8 cellular contexts compared by ENCODE assay signal in the genomic region with DNA sequence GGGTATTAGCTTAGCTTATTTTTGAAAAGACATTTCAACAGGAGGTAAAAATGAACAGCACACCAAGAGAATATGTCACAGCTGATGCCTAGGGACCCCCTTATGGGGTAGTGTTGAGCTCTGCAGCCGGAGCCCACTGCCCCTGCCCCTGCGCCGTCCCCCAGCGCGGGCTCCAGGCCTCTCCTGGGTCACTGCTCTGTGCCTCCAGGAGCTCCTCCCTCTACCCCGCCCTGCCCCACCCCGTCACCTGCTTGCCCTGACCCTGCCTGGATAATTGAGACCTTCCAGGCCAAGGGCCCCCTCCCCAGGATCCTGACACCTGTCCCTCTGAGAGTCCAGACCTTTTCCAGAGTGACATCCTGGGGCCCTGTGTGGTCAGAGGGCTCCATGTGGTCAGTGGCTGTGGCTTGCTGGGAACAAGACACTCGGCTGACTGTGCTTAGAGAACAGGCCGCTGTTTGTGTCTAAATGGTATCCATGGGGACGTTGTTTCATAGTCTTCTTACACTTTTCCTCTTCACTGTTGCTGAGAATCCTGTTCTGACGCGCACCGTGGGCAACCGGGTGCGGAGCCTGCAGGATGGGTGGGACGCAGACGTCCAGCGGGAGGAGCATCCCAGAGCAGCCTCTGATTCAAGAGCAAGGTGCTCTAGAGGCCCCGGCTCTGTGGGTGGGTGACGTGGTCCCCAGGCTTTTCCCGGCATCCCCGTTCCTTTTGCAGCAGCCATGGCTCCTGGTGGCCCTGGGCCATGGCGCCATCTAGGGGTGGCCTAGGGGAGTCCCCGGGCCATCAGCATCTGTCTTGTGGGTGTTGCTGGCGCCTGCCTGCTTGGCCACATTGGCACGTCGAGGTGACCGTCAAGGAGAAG. TPM values are rescaled to one million over a fixed set of nuclear protein-coding genes. Genes with fewer than 3 reads are reported as not detected.
DNase-seq lines count a peak whose midpoint lies in the region; ATAC-seq and TF ChIP-seq lines count a peak whose summit lies in the region.

No MANE protein-coding gene starts in this region.

- ATAC-seq in Right ventricle myocardium inferior (peak; percentile 54), upper lobe of right lung (peak; percentile 96)
- no peak for ATAC-seq in activated CD8-positive, alpha-beta T cell treated with anti-CD3 and anti-CD28 coated beads, Interleukin-2, amount 10 ng/mL, durations not matched to agents 7 days and 5 days

- no peak overlapping the region for H3K4ac ChIP-seq in neuronal stem cell (ENCODE audit: low read length)

- H3K4me1 ChIP-seq in neuronal stem cell (ENCODE audit: control insufficient read depth in 2 of 2, insufficient read depth in 1 of 2, low read depth in 1 of 2, low read length in 2 of 2): no peaks in the 10 kb centered on the region
- H3K4me1 ChIP-seq in upper lobe of right lung: peaks cover 5% of the 10 kb centered on the region

- H3K18ac ChIP-seq in neuronal stem cell (ENCODE audit: low read length): peak overlapping the region; percentile 80

- H3K27me3 Mint-ChIP-seq in activated CD8-positive, alpha-beta T cell treated with anti-CD3 and anti-CD28 coated beads, Interleukin-2, amount 10 ng/mL, durations not matched to agents 7 days and 5 days (ENCODE audit: low read depth): no peaks in the 10 kb centered on the region

- no peaks in the 10 kb centered on the region for H3K27me3 ChIP-seq in neuronal stem cell (ENCODE audit: control insufficient read depth in 3 of 3, insufficient read depth in 3 of 3, low read depth in 1 of 3, low read length in 3 of 3)
- no peaks in the 10 kb centered on the region for H3K27me3 ChIP-seq in upper lobe of right lung

- H3K4me1 Mint-ChIP-seq in activated CD8-positive, alpha-beta T cell treated with anti-CD3 and anti-CD28 coated beads, Interleukin-2, amount 10 ng/mL, durations not matched to agents 7 days and 5 days (ENCODE audit: low read depth): peaks cover 4% of the 10 kb centered on the region

- no peak overlapping the region for H3K27ac ChIP-seq in epithelial cell of prostate
- no peak overlapping the region for H3K27ac ChIP-seq in neuronal stem cell (replicated peaks; ENCODE audit: low read length)
- no peak overlapping the region for H3K27ac ChIP-seq in upper lobe of right lung

- intact Hi-C loops in Right ventricle myocardium inferior (cut with DNase I): no loop called here
- intact Hi-C loops in cardiac septum (cut with DNase I): no loop called here
- intact Hi-C loops in upper lobe of right lung (cut with DNase I): no loop called here

- no peaks in the 10 kb centered on the region for H3K9me3 Mint-ChIP-seq in activated CD8-positive, alpha-beta T cell treated with anti-CD3 and anti-CD28 coated beads, Interleukin-2, amount 10 ng/mL, durations not matched to agents 7 days and 5 days (ENCODE audit: insufficient read depth)

- H3K36me3 ChIP-seq in neuronal stem cell (replicated peaks in 1 of 2; ENCODE audit: control insufficient read depth in 2 of 2, insufficient read depth in 2 of 2, low read length in 2 of 2) (peaks cover 1 to 11% of the 10 kb centered on the region in 2 donors), upper lobe of right lung (no peaks in the 10 kb centered on the region)

- POLR2A ChIA-PET in activated CD8-positive, alpha-beta T cell treated with anti-CD3 and anti-CD28 coated beads, Interleukin-2, amount 10 ng/mL, durations not matched to agents 7 days and 5 days (lab: Charles Lee): interaction anchor here (1.1 kb wide), 1 partner anchor 20 kb away, joined by 3 read pairs; no protein-coding TSS in a partner anchor

- no peak overlapping the region for H4K8ac ChIP-seq in neuronal stem cell (ENCODE audit: low read depth, low read length)

- no peak overlapping the region for H3K4me3 ChIP-seq in neuronal stem cell (ENCODE audit: low read length in 2 of 2)
- no peak overlapping the region for H3K4me3 ChIP-seq in upper lobe of right lung

- DNase-seq in Right ventricle myocardium inferior (ENCODE audit: missing footprints) (peak; percentile 78), cardiac septum (ENCODE audit: low spot score) (no peak), epithelial cell of prostate (ENCODE audit: low read depth, low spot score) (peak; percentile 64), neuronal stem cell (ENCODE audit: low spot score) (no peak), upper lobe of right lung (peak; percentile 86), NCI-H2227 treated with DMSO at 0.1 percent for 48 hours (lab: John Stamatoyannopoulos, UW) (no peak), NCI-H2171 treated with DMSO at 0.1 percent for 48 hours (lab: John Stamatoyannopoulos, UW) (no peak)
- DNase-seq in activated CD8-positive, alpha-beta T cell treated with anti-CD3 and anti-CD28 coated beads, Interleukin-2, amount 10 ng/mL, durations not matched to agents 7 days and 5 days: peak; percentile 47

- no peak overlapping the region for H3K9ac ChIP-seq in neuronal stem cell (ENCODE audit: low read depth, low read length, poor library complexity)

- H3K4me2 ChIP-seq in neuronal stem cell (ENCODE audit: insufficient read depth, low read length, poor library complexity, severe bottlenecking): no peak overlapping the region

- no peak overlapping the region for H2BK15ac ChIP-seq in neuronal stem cell (ENCODE audit: low read length)

- no peak overlapping the region for H2AK5ac ChIP-seq in neuronal stem cell (ENCODE audit: low read depth, low read length)

- H3K36me3 Mint-ChIP-seq in activated CD8-positive, alpha-beta T cell treated with anti-CD3 and anti-CD28 coated beads, Interleukin-2, amount 10 ng/mL, durations not matched to agents 7 days and 5 days (ENCODE audit: low read depth): no peaks in the 10 kb centered on the region

- no peak overlapping the region for H2BK120ac ChIP-seq in neuronal stem cell (ENCODE audit: low read depth, low read length)

- H3K23ac ChIP-seq in neuronal stem cell (ENCODE audit: low read depth, low read length, poor library complexity): no peak overlapping the region

- H2AFZ ChIP-seq in neuronal stem cell (ENCODE audit: low read length): no peak overlapping the region

- no peak overlapping the region for H2BK12ac ChIP-seq in neuronal stem cell (ENCODE audit: low read length)

- H3K79me1 ChIP-seq in neuronal stem cell (ENCODE audit: low read depth, low read length): peaks cover 15% of the 10 kb centered on the region

- H4K91ac ChIP-seq in neuronal stem cell (ENCODE audit: low read depth, low read length, poor library complexity): no peak overlapping the region

- WGBS in neuronal stem cell (ENCODE audit: extremely low coverage in 2 of 2, insufficient read length in 2 of 2, insufficient replicate concordance in 1 of 2), 2 donors: no CpG with 5 or more reads among the region's 28 CpGs

- H3K9me3 ChIP-seq in neuronal stem cell (replicated peaks in 1 of 2; ENCODE audit: control insufficient read depth in 2 of 2, insufficient read depth in 1 of 2, low read depth in 1 of 2, low read length in 2 of 2): peaks cover 5 to 11% of the 10 kb centered on the region in 2 donors
- no peaks in the 10 kb centered on the region for H3K9me3 ChIP-seq in upper lobe of right lung

- peak; percentile 77 for TF ChIP-seq CTCF in upper lobe of right lung (IDR thresholded peaks at IDR 0.05)

- no peak overlapping the region for H3K4me3 Mint-ChIP-seq in activated CD8-positive, alpha-beta T cell treated with anti-CD3 and anti-CD28 coated beads, Interleukin-2, amount 10 ng/mL, durations not matched to agents 7 days and 5 days

- H3K14ac ChIP-seq in neuronal stem cell (ENCODE audit: low read length): no peak overlapping the region

- H3K27ac Mint-ChIP-seq in activated CD8-positive, alpha-beta T cell treated with anti-CD3 and anti-CD28 coated beads, Interleukin-2, amount 10 ng/mL, durations not matched to agents 7 days and 5 days: no peak overlapping the region

- CTCF ChIA-PET in activated CD8-positive, alpha-beta T cell treated with anti-CD3 and anti-CD28 coated beads, Interleukin-2, amount 10 ng/mL, durations not matched to agents 7 days and 5 days (lab: Charles Lee): interaction anchor here (1.4 kb wide), 1 partner anchor 10 kb away, joined by 5 read pairs; no protein-coding TSS in a partner anchor

- no peak overlapping the region for H2BK5ac ChIP-seq in neuronal stem cell (ENCODE audit: low read length)

RNA-seq across cellular contexts. Expression of gene WFIKKN1, which starts 20.0 kb away (rescaled TPM):
- total RNA-seq in Right ventricle myocardium inferior (0.16 TPM), cardiac septum (0.40 TPM), upper lobe of right lung (1.5 TPM)
- total RNA-seq in activated CD8-positive, alpha-beta T cell treated with anti-CD3 and anti-CD28 coated beads, Interleukin-2, amount 10 ng/mL, durations not matched to agents 7 days and 5 days: under 1 TPM; 0.47 to 0.68 TPM
- 13.8 TPM for polyA plus RNA-seq in neuronal stem cell (2013, experiment 1 of 2)
- 12.6 TPM for polyA plus RNA-seq in neuronal stem cell (2013, experiment 2 of 2)

RNA-seq across cellular contexts. Expression of gene RAB40C, which starts 20.9 kb away (rescaled TPM):
- total RNA-seq in Right ventricle myocardium inferior (8.8 TPM), cardiac septum (19.4 TPM), upper lobe of right lung (47.6 TPM)
- 10 to 100 TPM; 13.1 to 15.0 TPM for total RNA-seq in activated CD8-positive, alpha-beta T cell treated with anti-CD3 and anti-CD28 coated beads, Interleukin-2, amount 10 ng/mL, durations not matched to agents 7 days and 5 days
- polyA plus RNA-seq in neuronal stem cell (2013, experiment 1 of 2): 20.5 TPM
- 19.4 TPM for polyA plus RNA-seq in neuronal stem cell (2013, experiment 2 of 2)

RNA-seq across cellular contexts. Expression of gene METTL26, which starts 25.4 kb away (rescaled TPM):
- total RNA-seq in Right ventricle myocardium inferior (53.5 TPM), cardiac septum (47.7 TPM), upper lobe of right lung (53.5 TPM)
- 10 to 100 TPM; 89.0 to 94.0 TPM for total RNA-seq in activated CD8-positive, alpha-beta T cell treated with anti-CD3 and anti-CD28 coated beads, Interleukin-2, amount 10 ng/mL, durations not matched to agents 7 days and 5 days
- polyA plus RNA-seq in neuronal stem cell (2013, experiment 1 of 2): 56.9 TPM
- polyA plus RNA-seq in neuronal stem cell (2013, experiment 2 of 2): 56.4 TPM

RNA-seq across cellular contexts. Expression of gene MCRIP2, which starts 30.9 kb away (rescaled TPM):
- 194 TPM for total RNA-seq in Right ventricle myocardium inferior
- 90.3 TPM for total RNA-seq in cardiac septum
- total RNA-seq in activated CD8-positive, alpha-beta T cell treated with anti-CD3 and anti-CD28 coated beads, Interleukin-2, amount 10 ng/mL, durations not matched to agents 7 days and 5 days: 10 to 100 TPM; 40.6 to 40.9 TPM
- polyA plus RNA-seq in neuronal stem cell (2013, experiment 1 of 2): 10.3 TPM
- 10.5 TPM for polyA plus RNA-seq in neuronal stem cell (2013, experiment 2 of 2)
- 57.9 TPM for total RNA-seq in upper lobe of right lung

RNA-seq across cellular contexts. Expression of gene WDR90, which starts 38.4 kb away (rescaled TPM):
- total RNA-seq in Right ventricle myocardium inferior (7.7 TPM), cardiac septum (13.9 TPM), upper lobe of right lung (23.2 TPM)
- total RNA-seq in activated CD8-positive, alpha-beta T cell treated with anti-CD3 and anti-CD28 coated beads, Interleukin-2, amount 10 ng/mL, durations not matched to agents 7 days and 5 days: 100 to 1,000 TPM in 1 of 2 experiments, 10 to 100 TPM in 1; 96.8 to 106 TPM
- polyA plus RNA-seq in neuronal stem cell (2013, experiment 1 of 2): 16.6 TPM
- polyA plus RNA-seq in neuronal stem cell (2013, experiment 2 of 2): 15.8 TPM

Comparison
In these comparisons a context has a peak if more than half of its experiments do, and no peak if none do; other contexts are left out.
1. DNase-seq: peak in Right ventricle myocardium inferior (single experiment), activated CD8-positive, alpha-beta T cell treated with anti-CD3 and anti-CD28 coated beads, Interleukin-2, amount 10 ng/mL, durations not matched to agents 7 days and 5 days (single experiment), epithelial cell of prostate (single experiment) and upper lobe of right lung (single experiment); none in cardiac septum (single experiment), neuronal stem cell (single experiment), NCI-H2227 treated with DMSO at 0.1 percent for 48 hours (single experiment) and NCI-H2171 treated with DMSO at 0.1 percent for 48 hours (single experiment).